ENCODE assay signal across 8 cellular contexts in genomic region chr7:81482600-81483186, GRCh38.
DNase-seq lines count a peak whose midpoint lies in the region; ATAC-seq, FAIRE-seq and TF ChIP-seq lines count a peak whose summit lies in the region.

No MANE protein-coding gene starts in this region.

- peak; percentile 60 for TF ChIP-seq CTCF in DOHH2 (IDR thresholded peaks at IDR 0.05; ENCODE audit: low read depth, low read length, poor library complexity, severe bottlenecking)
- TF ChIP-seq CTCF in GM23338 (conservative IDR thresholded peaks at IDR 0.05; ENCODE audit: low read depth in 2 of 2): peak in 1 of 2 experiments; percentile 74; a peak in 3 of 4 replicates
- TF ChIP-seq CTCF in colonic mucosa (IDR thresholded peaks at IDR 0.05): peak; percentile 64
- TF ChIP-seq CTCF in pancreas (IDR thresholded peaks at IDR 0.05): peak in 3 of 4 donors; percentile 47 to 56 (median 56)

- H3K9me3 ChIP-seq in DOHH2 (ENCODE audit: control insufficient read depth, insufficient read depth, low read length): no peaks in the 10 kb centered on the region
- no peaks in the 10 kb centered on the region for H3K9me3 ChIP-seq in colonic mucosa
- no peaks in the 10 kb centered on the region for H3K9me3 ChIP-seq in pancreas
- H3K9me3 ChIP-seq in CD8-positive, alpha-beta memory T cell (ENCODE audit: low read length): no peaks in the 10 kb centered on the region

- no peak overlapping the region for H3K4me3 ChIP-seq in DOHH2 (ENCODE audit: low read length)
- H3K4me3 ChIP-seq in GM23338: no peak overlapping the region
- H3K4me3 ChIP-seq in colonic mucosa: no peak overlapping the region
- no peak overlapping the region for H3K4me3 ChIP-seq in pancreas
- no peak overlapping the region for H3K4me3 ChIP-seq in CD8-positive, alpha-beta memory T cell (ENCODE audit: low read length)

- peak; percentile 98 for FAIRE-seq in pancreas (lab: Jason Lieb, UNC)

- H3K27ac Mint-ChIP-seq in GM23338: no peak overlapping the region
- H3K27ac Mint-ChIP-seq in CD8-positive, alpha-beta memory T cell: peak overlapping the region in 1 of 8 donors; percentile 80
- H3K27ac Mint-ChIP-seq in T-helper 2 cell treated with Interferon-gamma antibody and Interleukin-4, amounts not matched to agents 5 μg/mL and 100 μg/mL, for 36 hours: no peak overlapping the region

- H3K4me3 Mint-ChIP-seq in GM23338: no peak overlapping the region
- H3K4me3 Mint-ChIP-seq in CD8-positive, alpha-beta memory T cell: no peak overlapping the region
- no peak overlapping the region for H3K4me3 Mint-ChIP-seq in T-helper 2 cell treated with Interferon-gamma antibody and Interleukin-4, amounts not matched to agents 5 μg/mL and 100 μg/mL, for 36 hours

- no peaks in the 10 kb centered on the region for H3K4me1 ChIP-seq in DOHH2 (ENCODE audit: control insufficient read depth, low read length)
- no peaks in the 10 kb centered on the region for H3K4me1 ChIP-seq in GM23338 (ENCODE audit: insufficient read depth)
- H3K4me1 ChIP-seq in colonic mucosa: no peaks in the 10 kb centered on the region
- no peaks in the 10 kb centered on the region for H3K4me1 ChIP-seq in pancreas
- no peaks in the 10 kb centered on the region for H3K4me1 ChIP-seq in CD8-positive, alpha-beta memory T cell (ENCODE audit: insufficient read depth, low read length)

- H3K27ac ChIP-seq in DOHH2 (ENCODE audit: low read depth, low read length) (no peak overlapping the region), GM23338 (ENCODE audit: low read depth) (no peak overlapping the region), colonic mucosa (no peak overlapping the region), pancreas (no peak overlapping the region)
- H3K27ac ChIP-seq in CD8-positive, alpha-beta memory T cell (ENCODE audit: low read depth, low read length): no peak overlapping the region

- H4K20me1 ChIP-seq in DOHH2 (ENCODE audit: control insufficient read depth, insufficient read depth, low read depth, low read length) (no peaks in the 10 kb centered on the region), GM23338 (replicated peaks; ENCODE audit: insufficient read depth) (no peaks in the 10 kb centered on the region)

- no peak overlapping the region for H3K9ac ChIP-seq in colonic mucosa (ENCODE audit: low read depth in 2 of 2, low read length in 2 of 2)

- no peak overlapping the region for H2AFZ ChIP-seq in GM23338

- H3K4me2 ChIP-seq in DOHH2 (ENCODE audit: low read length): no peak overlapping the region
- no peak overlapping the region for H3K4me2 ChIP-seq in GM23338

- H3F3A ChIP-seq in DOHH2 (ENCODE audit: control insufficient read depth, insufficient read depth): no peaks in the 10 kb centered on the region
- H3F3A ChIP-seq in GM23338 (replicated peaks; ENCODE audit: low read depth): no peaks in the 10 kb centered on the region

- intact Hi-C loops in colonic mucosa (cut with DNase I) (loop anchor here (10.0 kb wide), 1 partner anchor 1092 kb away; no protein-coding TSS in a partner anchor), pancreas (cut with DNase I) (loop anchor here in 2 of 3 donors (10.0 kb wide), 2 partner anchors 522 to 532 kb away; no protein-coding TSS in a partner anchor)

- no peaks in the 10 kb centered on the region for H3K9me2 ChIP-seq in DOHH2 (replicated peaks; ENCODE audit: control insufficient read depth, low read length)
- no peaks in the 10 kb centered on the region for H3K9me2 ChIP-seq in GM23338 (ENCODE audit: insufficient read depth)

- H3K27me3 ChIP-seq in DOHH2 (ENCODE audit: control insufficient read depth, low read length) (no peaks in the 10 kb centered on the region), GM23338 (ENCODE audit: insufficient read depth) (no peaks in the 10 kb centered on the region), colonic mucosa (no peaks in the 10 kb centered on the region), pancreas (no peaks in the 10 kb centered on the region)
- no peaks in the 10 kb centered on the region for H3K27me3 ChIP-seq in CD8-positive, alpha-beta memory T cell (ENCODE audit: insufficient read depth, low read length, poor library complexity, severe bottlenecking)

- H3K27me3 Mint-ChIP-seq in GM23338 (ENCODE audit: insufficient read depth, low read depth, poor library complexity): peaks cover 7% of the 10 kb centered on the region
- H3K27me3 Mint-ChIP-seq in CD8-positive, alpha-beta memory T cell: no peaks in the 10 kb centered on the region
- H3K27me3 Mint-ChIP-seq in T-helper 2 cell treated with Interferon-gamma antibody and Interleukin-4, amounts not matched to agents 5 μg/mL and 100 μg/mL, for 36 hours (ENCODE audit: low read depth): no peaks in the 10 kb centered on the region

- peaks cover 2% of the 10 kb centered on the region; the same call in 1 of the 3 replicates for H3K4me1 Mint-ChIP-seq in GM23338
- no peaks in the 10 kb centered on the region for H3K4me1 Mint-ChIP-seq in CD8-positive, alpha-beta memory T cell
- H3K4me1 Mint-ChIP-seq in T-helper 2 cell treated with Interferon-gamma antibody and Interleukin-4, amounts not matched to agents 5 μg/mL and 100 μg/mL, for 36 hours (ENCODE audit: low read depth): no peaks in the 10 kb centered on the region

- peak; percentile 37 for DNase-seq in GM23338 (ENCODE audit: low spot score)
- DNase-seq in NCI-H526 treated with DMSO at 0.1 percent for 48 hours (lab: John Stamatoyannopoulos, UW): peak; percentile 21
- DNase-seq in colonic mucosa: no peak
- no peak for DNase-seq in pancreas
- no peak for DNase-seq in CD8-positive, alpha-beta memory T cell
- DNase-seq in T-helper 2 cell treated with Interferon-gamma antibody and Interleukin-4, amounts not matched to agents 5 μg/mL and 100 μg/mL, for 36 hours (ENCODE audit: low spot score): no peak

- ATAC-seq in GM23338: no peak
- ATAC-seq in pancreas: peak in 3 of 4 donors; percentile 38 to 56 (median 42)
- ATAC-seq in HG02571 (IDR thresholded peaks at IDR 0.05; ENCODE audit: unreplicated experiment): no peak

- H3K79me2 ChIP-seq in DOHH2 (ENCODE audit: control insufficient read depth, low read length) (no peaks in the 10 kb centered on the region), GM23338 (replicated peaks; ENCODE audit: insufficient read depth) (no peaks in the 10 kb centered on the region)

- CTCF ChIA-PET in CD8-positive, alpha-beta memory T cell (lab: Charles Lee): interaction anchor here (1.3 to 1.6 kb wide), 2 partner anchors 9 to 18 kb away, joined by 4 read pairs; no protein-coding TSS in a partner anchor

- H3K36me3 ChIP-seq in DOHH2 (ENCODE audit: control insufficient read depth, low read length): no peaks in the 10 kb centered on the region
- no peaks in the 10 kb centered on the region for H3K36me3 ChIP-seq in GM23338 (ENCODE audit: insufficient read depth)
- H3K36me3 ChIP-seq in colonic mucosa: no peaks in the 10 kb centered on the region
- no peaks in the 10 kb centered on the region for H3K36me3 ChIP-seq in pancreas
- H3K36me3 ChIP-seq in CD8-positive, alpha-beta memory T cell (ENCODE audit: insufficient read depth, low read length): no peaks in the 10 kb centered on the region

- POLR2A ChIA-PET in CD8-positive, alpha-beta memory T cell (lab: Charles Lee): no interaction called here

- WGBS in pancreas, 2 donors: 1 to 3% methylated on average over 2 of the region's 2 CpGs

- peaks cover 3% of the 10 kb centered on the region; the same call in 2 of the 3 replicates for H3K36me3 Mint-ChIP-seq in GM23338 (ENCODE audit: low read depth)
- no peaks in the 10 kb centered on the region for H3K36me3 Mint-ChIP-seq in CD8-positive, alpha-beta memory T cell
- H3K36me3 Mint-ChIP-seq in T-helper 2 cell treated with Interferon-gamma antibody and Interleukin-4, amounts not matched to agents 5 μg/mL and 100 μg/mL, for 36 hours (ENCODE audit: low read depth): no peaks in the 10 kb centered on the region

- H3K9me3 Mint-ChIP-seq in GM23338: peaks cover 4% of the 10 kb centered on the region; the same call in 2 of the 3 replicates
- H3K9me3 Mint-ChIP-seq in CD8-positive, alpha-beta memory T cell: peaks cover 0 to 6% (median 2%) of the 10 kb centered on the region in 5 donors
- H3K9me3 Mint-ChIP-seq in T-helper 2 cell treated with Interferon-gamma antibody and Interleukin-4, amounts not matched to agents 5 μg/mL and 100 μg/mL, for 36 hours: no peaks in the 10 kb centered on the region

TF ChIP-seq in GM23338, 12 proteins besides CTCF, POLR2A, EP300 and RAD21 (continues in another document):
- TF ChIP-seq ETS1 (IDR thresholded peaks at IDR 0.05) (no peak), REST (IDR thresholded peaks at IDR 0.05; ENCODE audit: unreplicated experiment) (no peak), POLR2AphosphoS5 (IDR thresholded peaks at IDR 0.05; ENCODE audit: low read depth) (no peak)

Comparison
In these comparisons a context has a peak if more than half of its experiments do, and no peak if none do; other contexts are left out.
1. ATAC-seq: peak in pancreas (3 of 4); none in GM23338 (single experiment) and HG02571 (single experiment).
2. DNase-seq: peak in GM23338 (single experiment) and NCI-H526 treated with DMSO at 0.1 percent for 48 hours (single experiment); none in colonic mucosa (single experiment), pancreas (0 of 6), CD8-positive, alpha-beta memory T cell (0 of 5) and T-helper 2 cell treated with Interferon-gamma antibody and Interleukin-4, amounts not matched to agents 5 μg/mL and 100 μg/mL, for 36 hours (single experiment).